Comparison of ENCODE assay signal across 18 cellular contexts in genomic region chr14:53365516-53366130, GRCh38.
"Had no signal": no experiment of that assay in that cellular context is flagged by ENCODE, and none has a peak within 500 bp of the region (broad histone marks: within the 10 kb centered on the region; RNA-seq: fewer than 3 reads in every experiment).

No MANE protein-coding gene starts in this region.

- H3K36me3 ChIP-seq: cardiac muscle cell, gastrocnemius medialis, SJCRH30 had no signal

- H3K4me3 ChIP-seq: cardiac muscle cell, gastrocnemius medialis, SJCRH30 had no signal

- H3K4me1 ChIP-seq: gastrocnemius medialis had no signal

- FAIRE-seq: colon, endometrium, keratinocyte, small intestine had no signal

- H3K27ac ChIP-seq: cardiac muscle cell, gastrocnemius medialis, SJCRH30 had no signal

- H3K9me3 ChIP-seq: gastrocnemius medialis, SJCRH30 had no signal

- H3K27me3 ChIP-seq: cardiac muscle cell, gastrocnemius medialis, SJCRH30 had no signal

- DNase-seq: activated B cell treated with CpG ODN at 0.5 μM for 24 hours; activated CD4-positive, alpha-beta T cell treated with anti-CD3 and anti-CD28 coated beads for 48 hours; activated CD8-positive, alpha-beta T cell treated with anti-CD3 and anti-CD28 coated beads for 36 hours; activated gamma-delta T cell; activated T-cell treated with anti-CD3 and anti-CD28 coated beads, Interleukin-2, amount 50 U/mL, for 48 hours; gastrocnemius medialis; natural killer cell; nucleus accumbens; SJCRH30; small intestine; stimulated activated CD4-positive, alpha-beta T cell treated with anti-CD3 and anti-CD28 coated beads, Interleukin-4, amount 100 ng/mL, for 24 hours; stimulated activated naive CD4-positive, alpha-beta T cell; substantia nigra; T-helper 2 cell had no signal
